Comparison of ENCODE assay signal across 19 cellular contexts in the genomic region with DNA sequence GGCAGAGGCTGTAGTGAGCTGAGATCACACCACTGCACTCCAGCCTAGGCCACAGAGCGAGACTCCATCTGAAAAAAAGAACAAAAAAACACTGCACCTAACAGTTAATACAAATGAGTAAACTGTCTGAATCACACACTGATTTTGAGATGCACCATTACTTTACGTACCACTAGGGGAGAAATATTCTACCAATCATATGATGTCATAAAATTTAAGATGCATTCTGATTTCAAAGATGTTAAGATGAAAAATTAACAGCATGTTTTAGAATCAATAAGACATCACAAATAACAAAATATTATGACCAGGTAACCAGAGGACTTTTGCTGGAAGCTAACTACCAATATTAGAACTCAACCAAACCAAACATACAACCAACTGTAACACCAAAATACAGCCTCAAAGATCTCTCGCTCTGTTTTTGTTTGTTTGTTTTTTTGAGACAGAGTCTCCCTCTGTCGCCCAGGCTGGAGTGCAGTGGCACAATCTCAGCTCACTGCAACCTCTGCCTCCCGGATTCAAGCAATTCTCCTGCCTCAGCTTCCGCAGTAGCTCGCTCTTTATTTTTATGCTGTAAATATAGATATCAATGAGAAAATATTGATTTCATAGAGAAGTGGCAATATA. TPM values are rescaled to one million over a fixed set of nuclear protein-coding genes. Genes with fewer than 3 reads are reported as not detected.
A peak's percentile ranks its signal among the peaks of the same experiment; 100 is the strongest.
DNase-seq lines count a peak whose midpoint lies in the region; ATAC-seq and TF ChIP-seq lines count a peak whose summit lies in the region.
"Had no signal": no experiment of that assay in that cellular context is flagged by ENCODE, and none has a peak within 500 bp of the region (broad histone marks: within the 10 kb centered on the region; RNA-seq: fewer than 3 reads in every experiment).

No MANE protein-coding gene starts in this region.

- DNase-seq in CD4-positive, alpha-beta memory T cell = no peak
- no peak for DNase-seq in effector memory CD8-positive, alpha-beta T cell
- DNase-seq in neural crest cell (ENCODE audit: low read depth, low spot score) (no peak), GM19238 (ENCODE audit: insufficient read length, low spot score) (no peak), epidermal melanocyte (ENCODE audit: insufficient read length, low spot score) (no peak), esophagus squamous epithelium (lab: John Stamatoyannopoulos, UW) (no peak)
- no peak for DNase-seq in activated CD8-positive, alpha-beta memory T cell treated with anti-CD3 and anti-CD28 coated beads, Interleukin-2, amount 50 U/mL, for 48 hours
- DNase-seq: activated CD4-positive, alpha-beta T cell treated with anti-CD3 and anti-CD28 coated beads for 48 hours; activated CD8-positive, alpha-beta memory T cell treated with anti-CD3 and anti-CD28 coated beads, Interleukin-2, amount 50 U/mL, for 4 hours; activated gamma-delta T cell; hippocampal formation; islet precursor cell; KG1; NCI-H1930; NCI-H446 treated with DMSO at 0.1 percent for 48 hours had no signal

- no peaks in the 10 kb centered on the region for H3K36me3 ChIP-seq in CD4-positive, alpha-beta memory T cell (ENCODE audit: insufficient read depth, low read length)
- H3K36me3 ChIP-seq in Loucy (ENCODE audit: insufficient read depth, low read length) = no peaks in the 10 kb centered on the region
- H3K36me3 ChIP-seq in esophagus squamous epithelium = no peaks in the 10 kb centered on the region
- H3K36me3 ChIP-seq: ascending aorta had no signal

- CTCF ChIA-PET in CD4-positive, alpha-beta memory T cell (lab: Charles Lee; ENCODE audit: partially characterized antibody) = no interaction called here

- intact Hi-C loops in CD4-positive, alpha-beta memory T cell (cut with micrococcal nuclease) = no loop called here
- intact Hi-C loops in esophagus squamous epithelium (cut with DNase I) = no loop called here

- H3K4me1 ChIP-seq in CD4-positive, alpha-beta memory T cell (ENCODE audit: insufficient read depth, low read length) = peaks cover 83% of the 10 kb centered on the region
- no peaks in the 10 kb centered on the region for H3K4me1 ChIP-seq in Loucy (ENCODE audit: insufficient read depth, low read length, poor library complexity, severe bottlenecking)
- H3K4me1 ChIP-seq in esophagus squamous epithelium = peaks cover 0 to 38% (median 13%) of the 10 kb centered on the region in 3 donors

- WGBS in esophagus squamous epithelium, 2 donors = 87 to 95% methylated on average over 7 of the region's 7 CpGs

- no peak overlapping the region for H3K4me3 ChIP-seq in CD4-positive, alpha-beta memory T cell (ENCODE audit: low read length in 2 of 2)
- no peak overlapping the region for H3K4me3 ChIP-seq in Loucy (ENCODE audit: low read length, poor library complexity, severe bottlenecking)
- no peak overlapping the region for H3K4me3 ChIP-seq in esophagus squamous epithelium
- H3K4me3 ChIP-seq: ascending aorta had no signal

- no peak overlapping the region for H3K4me2 ChIP-seq in Loucy (ENCODE audit: low read depth, low read length, poor library complexity, severe bottlenecking)

- H3K27me3 Mint-ChIP-seq in CD4-positive, alpha-beta memory T cell = no peaks in the 10 kb centered on the region
- H3K27me3 Mint-ChIP-seq in effector memory CD8-positive, alpha-beta T cell = no peaks in the 10 kb centered on the region
- no peaks in the 10 kb centered on the region for H3K27me3 Mint-ChIP-seq in neural crest cell (ENCODE audit: low read depth)
- H3K27me3 Mint-ChIP-seq: memory B cell had no signal

- H3F3A ChIP-seq in Loucy (ENCODE audit: low read depth) = no peaks in the 10 kb centered on the region

- H3K9me3 ChIP-seq in CD4-positive, alpha-beta memory T cell (ENCODE audit: control insufficient read depth in 1 of 2, low read length in 2 of 2) = no peaks in the 10 kb centered on the region
- H3K9me3 ChIP-seq in Loucy (ENCODE audit: insufficient read depth, low read depth, low read length) = no peaks in the 10 kb centered on the region
- H3K9me3 ChIP-seq in esophagus squamous epithelium = no peaks in the 10 kb centered on the region
- H3K9me3 ChIP-seq: ascending aorta had no signal

- H3K36me3 Mint-ChIP-seq in CD4-positive, alpha-beta memory T cell = peaks cover 7 to 15% of the 10 kb centered on the region in 2 donors
- peaks cover 5% of the 10 kb centered on the region for H3K36me3 Mint-ChIP-seq in effector memory CD8-positive, alpha-beta T cell (ENCODE audit: insufficient read depth)
- no peaks in the 10 kb centered on the region for H3K36me3 Mint-ChIP-seq in neural crest cell (ENCODE audit: low read depth)

- H3K27ac Mint-ChIP-seq in CD4-positive, alpha-beta memory T cell = peak overlapping the region in 6 of 7 donors; percentile 52 to 88 (median 66)
- H3K27ac Mint-ChIP-seq in effector memory CD8-positive, alpha-beta T cell = peak overlapping the region; percentile 54 to 89
- H3K27ac Mint-ChIP-seq in neural crest cell (ENCODE audit: unreplicated experiment) = no peak overlapping the region
- H3K27ac Mint-ChIP-seq: memory B cell had no signal

- peaks cover 85% of the 10 kb centered on the region for H3K79me2 ChIP-seq in Loucy (ENCODE audit: insufficient read depth, low read length)

- no peak overlapping the region for H2AFZ ChIP-seq in Loucy (ENCODE audit: low read length)

- ATAC-seq in effector memory CD8-positive, alpha-beta T cell (replicated peaks) = no peak

- H4K20me1 ChIP-seq in Loucy (ENCODE audit: insufficient read depth, low read length, poor library complexity, severe bottlenecking) = peaks cover 18% of the 10 kb centered on the region

- TF ChIP-seq CTCF in Loucy (conservative IDR thresholded peaks at IDR 0.05; ENCODE audit: low read length) (0 out of 2 replicates have a peak, but pooled peaks have one; percentile 17), neural crest cell (conservative IDR thresholded peaks at IDR 0.05) (peak; percentile 17), esophagus squamous epithelium (IDR thresholded peaks at IDR 0.05) (peak in 1 of 6 experiments; percentile 26)

- H3K27me3 ChIP-seq in CD4-positive, alpha-beta memory T cell (ENCODE audit: insufficient read depth, low read length) = no peaks in the 10 kb centered on the region
- H3K27me3 ChIP-seq in Loucy (ENCODE audit: insufficient read depth, low read length, poor library complexity, severe bottlenecking) (no peaks in the 10 kb centered on the region), esophagus squamous epithelium (no peaks in the 10 kb centered on the region)
- H3K27me3 ChIP-seq: ascending aorta had no signal

- no peaks in the 10 kb centered on the region for H3K9me3 Mint-ChIP-seq in CD4-positive, alpha-beta memory T cell
- H3K9me3 Mint-ChIP-seq in effector memory CD8-positive, alpha-beta T cell = no peaks in the 10 kb centered on the region
- no peaks in the 10 kb centered on the region for H3K9me3 Mint-ChIP-seq in neural crest cell
- H3K9me3 Mint-ChIP-seq: memory B cell had no signal

- peak overlapping the region in 2 of 8 donors; percentile 10 to 56 for H3K4me3 Mint-ChIP-seq in CD4-positive, alpha-beta memory T cell
- H3K4me3 Mint-ChIP-seq in effector memory CD8-positive, alpha-beta T cell = peak overlapping the region in 1 of 2 donors; percentile 18
- H3K4me3 Mint-ChIP-seq in neural crest cell = no peak overlapping the region
- H3K4me3 Mint-ChIP-seq: memory B cell had no signal

- POLR2A ChIA-PET in CD4-positive, alpha-beta memory T cell (lab: Charles Lee; ENCODE audit: partially characterized antibody) = interaction anchor here (0.7 kb wide), 1 partner anchor 13 kb away, joined by 3 read pairs; no protein-coding TSS in a partner anchor

- no peak overlapping the region for H3K27ac ChIP-seq in CD4-positive, alpha-beta memory T cell (ENCODE audit: low read depth, low read length)
- H3K27ac ChIP-seq in esophagus squamous epithelium = no peak overlapping the region
- H3K27ac ChIP-seq: ascending aorta, RWPE1 had no signal

- H3K4me1 Mint-ChIP-seq in CD4-positive, alpha-beta memory T cell = peaks cover 48 to 87% (median 62%) of the 10 kb centered on the region in 4 donors
- peaks cover 39 to 73% of the 10 kb centered on the region in 2 donors for H3K4me1 Mint-ChIP-seq in effector memory CD8-positive, alpha-beta T cell (ENCODE audit: low read depth in 2 of 2)
- H3K4me1 Mint-ChIP-seq in neural crest cell = peaks cover 29% of the 10 kb centered on the region

- H3K9ac ChIP-seq in Loucy (ENCODE audit: low read depth, low read length, poor library complexity, severe bottlenecking) = no peak overlapping the region

- no peaks in the 10 kb centered on the region for H3K9me2 ChIP-seq in Loucy (replicated peaks; ENCODE audit: low read depth, low read length)

- no peak for TF ChIP-seq POLR2A in esophagus squamous epithelium (IDR thresholded peaks at IDR 0.05)

RNA-seq across cellular contexts. Expression of a gene that starts 31.6 kb away (rescaled TPM):
- 100 to 1,000 TPM; 173 to 176 TPM for total RNA-seq in CD4-positive, alpha-beta memory T cell
- polyA plus RNA-seq in CD4-positive, alpha-beta memory T cell = 100 to 1,000 TPM; 121 to 209 TPM
- total RNA-seq in neural crest cell (114 and 117 TPM in 2 replicates), esophagus squamous epithelium (10 to 100 TPM; 59.2 to 71.9 (median 60.8) TPM)
